Comparison of ENCODE assay signal across 1 cellular context in the genomic region with DNA sequence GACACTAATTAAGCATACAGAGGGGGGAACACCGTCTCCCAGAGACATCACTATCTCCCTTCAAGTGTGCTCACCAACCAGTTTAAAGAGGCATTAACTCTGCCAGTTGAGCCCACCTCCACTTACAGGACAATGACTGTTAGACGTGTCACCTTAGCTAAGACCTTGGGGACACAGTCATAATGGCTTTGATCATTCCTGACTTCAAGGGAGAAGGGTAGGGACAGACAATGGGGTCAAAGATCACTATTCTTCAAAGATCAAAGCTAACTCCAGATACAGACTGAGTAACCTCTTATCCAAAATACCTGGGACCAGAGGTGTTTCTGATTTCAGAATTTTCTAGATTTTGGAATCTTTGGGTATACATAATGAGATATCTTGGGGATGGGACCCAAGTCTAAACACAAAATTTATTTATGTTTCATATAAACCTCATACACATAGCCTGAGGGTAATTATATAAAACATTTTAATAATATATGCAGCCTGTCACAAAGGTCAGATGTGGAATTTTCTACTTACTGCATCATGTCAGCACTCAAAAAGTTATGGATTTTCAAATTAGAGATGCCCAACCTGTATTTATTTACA.
A peak's percentile ranks its signal among the peaks of the same experiment; 100 is the strongest.
TF ChIP-seq lines count a peak whose summit lies in the region.

No MANE protein-coding gene starts in this region.

TF ChIP-seq in HepG2, 621 proteins besides CTCF, POLR2A, EP300 and RAD21 (continued from another document):
- TF ChIP-seq, protein P1, sequence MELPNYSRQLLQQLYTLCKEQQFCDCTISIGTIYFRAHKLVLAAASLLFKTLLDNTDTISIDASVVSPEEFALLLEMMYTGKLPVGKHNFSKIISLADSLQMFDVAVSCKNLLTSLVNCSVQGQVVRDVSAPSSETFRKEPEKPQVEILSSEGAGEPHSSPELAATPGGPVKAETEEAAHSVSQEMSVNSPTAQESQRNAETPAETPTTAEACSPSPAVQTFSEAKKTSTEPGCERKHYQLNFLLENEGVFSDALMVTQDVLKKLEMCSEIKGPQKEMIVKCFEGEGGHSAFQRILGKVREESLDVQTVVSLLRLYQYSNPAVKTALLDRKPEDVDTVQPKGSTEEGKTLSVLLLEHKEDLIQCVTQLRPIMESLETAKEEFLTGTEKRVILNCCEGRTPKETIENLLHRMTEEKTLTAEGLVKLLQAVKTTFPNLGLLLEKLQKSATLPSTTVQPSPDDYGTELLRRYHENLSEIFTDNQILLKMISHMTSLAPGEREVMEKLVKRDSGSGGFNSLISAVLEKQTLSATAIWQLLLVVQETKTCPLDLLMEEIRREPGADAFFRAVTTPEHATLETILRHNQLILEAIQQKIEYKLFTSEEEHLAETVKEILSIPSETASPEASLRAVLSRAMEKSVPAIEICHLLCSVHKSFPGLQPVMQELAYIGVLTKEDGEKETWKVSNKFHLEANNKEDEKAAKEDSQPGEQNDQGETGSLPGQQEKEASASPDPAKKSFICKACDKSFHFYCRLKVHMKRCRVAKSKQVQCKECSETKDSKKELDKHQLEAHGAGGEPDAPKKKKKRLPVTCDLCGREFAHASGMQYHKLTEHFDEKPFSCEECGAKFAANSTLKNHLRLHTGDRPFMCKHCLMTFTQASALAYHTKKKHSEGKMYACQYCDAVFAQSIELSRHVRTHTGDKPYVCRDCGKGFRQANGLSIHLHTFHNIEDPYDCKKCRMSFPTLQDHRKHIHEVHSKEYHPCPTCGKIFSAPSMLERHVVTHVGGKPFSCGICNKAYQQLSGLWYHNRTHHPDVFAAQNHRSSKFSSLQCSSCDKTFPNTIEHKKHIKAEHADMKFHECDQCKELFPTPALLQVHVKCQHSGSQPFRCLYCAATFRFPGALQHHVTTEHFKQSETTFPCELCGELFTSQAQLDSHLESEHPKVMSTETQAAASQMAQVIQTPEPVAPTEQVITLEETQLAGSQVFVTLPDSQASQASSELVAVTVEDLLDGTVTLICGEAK (IDR thresholded peaks at IDR 0.05): no peak
- TF ChIP-seq, protein P1 (CRISPR knock-in tag; IDR thresholded peaks at IDR 0.05): no peak
- TF ChIP-seq NFYC (CRISPR knock-in tag; IDR thresholded peaks at IDR 0.05): no peak
- peak; percentile 33; the same call in 1 of the 2 replicates for TF ChIP-seq KDM6A (CRISPR knock-in tag; IDR thresholded peaks at IDR 0.05; ENCODE audit: low read depth)
- no peak for TF ChIP-seq ZNF138 (CRISPR knock-in tag; IDR thresholded peaks at IDR 0.05; ENCODE audit: low read depth)
- TF ChIP-seq SP5 (CRISPR knock-in tag; IDR thresholded peaks at IDR 0.05; ENCODE audit: borderline replicate concordance, low read depth): peak; percentile 78
- no peak for TF ChIP-seq PCBP1 (IDR thresholded peaks at IDR 0.05; ENCODE audit: borderline replicate concordance, low read depth, low read length)
- TF ChIP-seq ZNF30 (CRISPR knock-in tag; IDR thresholded peaks at IDR 0.05): no peak
- TF ChIP-seq JUND (CRISPR knock-in tag; IDR thresholded peaks at IDR 0.05): no peak
- no peak for TF ChIP-seq SP1 (IDR thresholded peaks at IDR 0.05)
- TF ChIP-seq SP1 (CRISPR knock-in tag; IDR thresholded peaks at IDR 0.05): no peak
- TF ChIP-seq ZNF556 (CRISPR knock-in tag; IDR thresholded peaks at IDR 0.05; ENCODE audit: borderline replicate concordance): no peak
- TF ChIP-seq ZNF709 (CRISPR knock-in tag; IDR thresholded peaks at IDR 0.05): no peak
- peak; percentile 67; the same call in 1 of the 2 replicates for TF ChIP-seq DPF2 (CRISPR knock-in tag; IDR thresholded peaks at IDR 0.05; ENCODE audit: borderline replicate concordance, low read depth)
- peak; percentile 49 for TF ChIP-seq SIX4 (CRISPR knock-in tag; IDR thresholded peaks at IDR 0.05)
- peak; percentile 65 for TF ChIP-seq TCF7L2 (IDR thresholded peaks at IDR 0.05; ENCODE audit: low read depth, low read length)
